In the genomic region with DNA sequence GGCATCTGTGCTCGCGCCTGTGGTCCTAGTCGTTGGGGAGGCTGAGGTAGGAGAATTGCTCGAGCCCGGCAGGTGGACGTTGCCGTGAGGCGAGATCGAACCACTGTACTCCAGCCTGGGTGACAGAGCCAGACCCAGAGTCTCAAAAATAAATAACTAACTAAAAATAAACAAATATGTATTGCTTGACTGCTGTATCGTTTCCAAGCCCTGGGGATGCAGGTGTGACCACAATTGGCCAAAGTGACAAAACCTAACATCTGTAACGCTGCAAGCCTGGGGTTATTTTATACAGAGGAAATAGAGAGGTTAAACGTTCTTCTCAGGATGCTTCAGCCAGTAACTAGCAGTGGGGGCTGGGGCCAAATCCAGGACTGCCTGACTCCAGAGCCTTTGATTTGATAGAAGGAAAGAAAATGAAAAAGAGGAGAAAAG, we compare ENCODE assay signal across 1 cellular context.
TF ChIP-seq lines count a peak whose summit lies in the region.

No MANE protein-coding gene starts in this region.

TF ChIP-seq in HCT116, 20 proteins besides CTCF, POLR2A, EP300 and RAD21 (continued from another document):
- no peak for TF ChIP-seq SIN3A (IDR thresholded peaks at IDR 0.05; ENCODE audit: low read depth)
- TF ChIP-seq POLR2AphosphoS5 (IDR thresholded peaks at IDR 0.05; ENCODE audit: low read depth, low read length) = no peak
- no peak for TF ChIP-seq ELF1 (IDR thresholded peaks at IDR 0.05; ENCODE audit: borderline replicate concordance, low read depth)
- no peak for TF ChIP-seq CEBPB (IDR thresholded peaks at IDR 0.05; ENCODE audit: low read depth)
- TF ChIP-seq SRF (IDR thresholded peaks at IDR 0.05; ENCODE audit: low read depth) = no peak
